9 cellular contexts compared by ENCODE assay signal in genomic region chr7:79312022-79312421, GRCh38.
"Had no signal": no experiment of that assay in that cellular context is flagged by ENCODE, and none has a peak within 500 bp of the region (broad histone marks: within the 10 kb centered on the region; RNA-seq: fewer than 3 reads in every experiment).

No MANE protein-coding gene starts in this region.

- H3K9me3 ChIP-seq: HAP-1 had no signal

- H3K4me1 ChIP-seq: HAP-1 had no signal

- H3K27ac ChIP-seq: GM23248 had no signal

- H3K4me3 Mint-ChIP-seq: GM23338, H9, HFFc6 had no signal

- H2AFZ ChIP-seq: GM23248, GM23338 had no signal

- H3K36me3 ChIP-seq: HAP-1 had no signal

- H3K4me1 Mint-ChIP-seq: GM23338, H9 had no signal

- H3K9ac ChIP-seq: GM23248 had no signal

- H3K27ac Mint-ChIP-seq: GM23338, H9, HFFc6 had no signal

- H3K4me3 ChIP-seq: GM23248, GM23338, HAP-1 had no signal

- H3K9me3 Mint-ChIP-seq: GM23338, H9, HFFc6 had no signal

- H3K4me2 ChIP-seq: GM23338 had no signal

- DNase-seq: GM23248, GOT3, H7, H9, HCEC 1CT, HFFc6 had no signal

- ATAC-seq: GM23338, HCT116 had no signal
